Comparison of ENCODE assay signal across 40 cellular contexts in genomic region chr20:40393680-40394079, GRCh38.
"Had no signal": no experiment of that assay in that cellular context is flagged by ENCODE, and none has a peak within 500 bp of the region (broad histone marks: within the 10 kb centered on the region; RNA-seq: fewer than 3 reads in every experiment).

No MANE protein-coding gene starts in this region.

- H3K27ac ChIP-seq: adrenal gland, ascending aorta, body of pancreas, brain microvascular endothelial cell, breast epithelium, cardiac muscle cell had no signal

- DNase-seq: activated effector memory CD4-positive, alpha-beta T cell treated with anti-CD3 and anti-CD28 coated beads, Interleukin-2, amount 50 U/mL, for 16 hours; activated gamma-delta T cell; activated gamma-delta T cell treated with Interleukin-2 at 50 U/mL for 16 hours; activated naive CD4-positive, alpha-beta T cell; activated naive CD4-positive, alpha-beta T cell treated with anti-CD3 and anti-CD28 coated beads for 36 hours; activated naive CD4-positive, alpha-beta T cell treated with anti-CD3 and anti-CD28 coated beads, Interleukin-2, amount 10 ng/mL, durations not matched to agents 7 days and 5 days; activated naive CD4-positive, alpha-beta T cell treated with anti-CD3 and anti-CD28 coated beads, Interleukin-2, amount 50 U/mL, for 16 hours; activated naive CD4-positive, alpha-beta T cell treated with Interleukin-2 at 50 U/mL for 16 hours; activated naive CD8-positive, alpha-beta T cell treated with anti-CD3 and anti-CD28 coated beads for 36 hours; activated naive CD8-positive, alpha-beta T cell treated with anti-CD3 and anti-CD28 coated beads, Interleukin-2, amount 10 ng/mL, durations not matched to agents 7 days and 5 days; activated naive CD8-positive, alpha-beta T cell treated with anti-CD3 and anti-CD28 coated beads, Interleukin-2, amount 50 U/mL, for 24 hours; activated T-cell treated with anti-CD3 and anti-CD28 coated beads for 4 hours; activated T-cell treated with anti-CD3 and anti-CD28 coated beads, Interleukin-2, amount 50 U/mL, for 1 hour; activated T-cell treated with anti-CD3 and anti-CD28 coated beads, Interleukin-2, amount 50 U/mL, for 24 hours; activated T-cell treated with anti-CD3 and anti-CD28 coated beads, Interleukin-2, amount 50 U/mL, for 4 hours; activated T-cell treated with anti-CD3 and anti-CD28 coated beads, Interleukin-2, amount 50 U/mL, for 48 hours; activated T-cell treated with anti-CD3 and anti-CD28 coated beads, Interleukin-2, amount 50 U/mL, for 72 hours; adrenal gland; amniotic stem cell; amygdala; anterior cingulate cortex; aorta; body of pancreas; brain microvascular endothelial cell; caudate nucleus; central memory CD4-positive, alpha-beta T cell; cerebellar nuclear complex had no signal

- FAIRE-seq: astrocyte, bronchial epithelial cell had no signal

- H3K4me1 Mint-ChIP-seq: activated naive CD4-positive, alpha-beta T cell treated with anti-CD3 and anti-CD28 coated beads, Interleukin-2, amount 10 ng/mL, durations not matched to agents 7 days and 5 days; activated naive CD4-positive, alpha-beta T cell treated with anti-CD3 and anti-CD28 coated beads, Interleukin-2, amount 50 U/mL, for 24 hours; activated naive CD8-positive, alpha-beta T cell treated with anti-CD3 and anti-CD28 coated beads for 36 hours; activated naive CD8-positive, alpha-beta T cell treated with anti-CD3 and anti-CD28 coated beads, Interleukin-2, amount 10 ng/mL, durations not matched to agents 7 days and 5 days; activated naive CD8-positive, alpha-beta T cell treated with anti-CD3 and anti-CD28 coated beads, Interleukin-2, amount 50 U/mL, for 24 hours; activated T-helper 17 cell treated with anti-CD3 and anti-CD28 coated beads, Interleukin-2, amount 50 U/mL, for 72 hours; brain; central memory CD8-positive, alpha-beta T cell had no signal

- H3K9me3 Mint-ChIP-seq: activated naive CD4-positive, alpha-beta T cell treated with anti-CD3 and anti-CD28 coated beads for 36 hours; activated naive CD4-positive, alpha-beta T cell treated with anti-CD3 and anti-CD28 coated beads, Interleukin-2, amount 10 ng/mL, durations not matched to agents 7 days and 5 days; activated naive CD4-positive, alpha-beta T cell treated with anti-CD3 and anti-CD28 coated beads, Interleukin-2, amount 50 U/mL, for 24 hours; activated naive CD8-positive, alpha-beta T cell treated with anti-CD3 and anti-CD28 coated beads for 36 hours; activated naive CD8-positive, alpha-beta T cell treated with anti-CD3 and anti-CD28 coated beads, Interleukin-2, amount 10 ng/mL, durations not matched to agents 7 days and 5 days; activated T-cell treated with anti-CD3 and anti-CD28 coated beads, Interleukin-2, amount 50 U/mL, for 24 hours; activated T-helper 1 cell treated with anti-CD3 and anti-CD28 coated beads, Interleukin-12 subunit alpha, Interleukin-12 subunit beta, Interleukin-2, Interleukin-4 antibody, amounts not matched to agents 30 ng/mL and 10 ng/mL and 1 ng/mL, durations not matched to agents 14 hours and 24 hours and 36 hours; activated T-helper 2 cell treated with anti-CD3 and anti-CD28 coated beads, Interferon-gamma antibody, Interleukin-2, Interleukin-4, amounts not matched to agents 10 μg/mL and 5 μg/mL and 100 μg/mL, durations not matched to agents 14 hours and 24 hours and 36 hours; brain; central memory CD8-positive, alpha-beta T cell had no signal

- H3K36me3 Mint-ChIP-seq: activated naive CD4-positive, alpha-beta T cell treated with anti-CD3 and anti-CD28 coated beads, Interleukin-2, amount 10 ng/mL, durations not matched to agents 7 days and 5 days; activated naive CD4-positive, alpha-beta T cell treated with anti-CD3 and anti-CD28 coated beads, Interleukin-2, amount 50 U/mL, for 24 hours; activated naive CD4-positive, alpha-beta T cell treated with anti-CD3 and anti-CD28 coated beads, Interleukin-2, amount 50 U/mL, for 72 hours; activated naive CD8-positive, alpha-beta T cell; activated naive CD8-positive, alpha-beta T cell treated with anti-CD3 and anti-CD28 coated beads for 36 hours; activated naive CD8-positive, alpha-beta T cell treated with anti-CD3 and anti-CD28 coated beads, Interleukin-2, amount 10 ng/mL, durations not matched to agents 7 days and 5 days; brain had no signal

- H3K4me1 ChIP-seq: adrenal gland, ascending aorta, body of pancreas, breast epithelium had no signal

- H3K9me3 ChIP-seq: adrenal gland, ascending aorta, body of pancreas, breast epithelium had no signal

- H3K27me3 ChIP-seq: adrenal gland, ascending aorta, body of pancreas, brain microvascular endothelial cell, breast epithelium, cardiac muscle cell had no signal

- H3K27ac Mint-ChIP-seq: activated naive CD4-positive, alpha-beta T cell treated with anti-CD3 and anti-CD28 coated beads for 36 hours; activated naive CD4-positive, alpha-beta T cell treated with anti-CD3 and anti-CD28 coated beads, Interleukin-2, amount 10 ng/mL, durations not matched to agents 7 days and 5 days; activated naive CD4-positive, alpha-beta T cell treated with anti-CD3 and anti-CD28 coated beads, Interleukin-2, amount 50 U/mL, for 24 hours; activated naive CD4-positive, alpha-beta T cell treated with anti-CD3 and anti-CD28 coated beads, Interleukin-2, amount 50 U/mL, for 72 hours; activated naive CD8-positive, alpha-beta T cell; activated naive CD8-positive, alpha-beta T cell treated with anti-CD3 and anti-CD28 coated beads for 36 hours; activated naive CD8-positive, alpha-beta T cell treated with anti-CD3 and anti-CD28 coated beads, Interleukin-2, amount 10 ng/mL, durations not matched to agents 7 days and 5 days; activated naive CD8-positive, alpha-beta T cell treated with anti-CD3 and anti-CD28 coated beads, Interleukin-2, amount 50 U/mL, for 24 hours; activated T-cell treated with anti-CD3 and anti-CD28 coated beads, Interleukin-2, amount 50 U/mL, for 24 hours; activated T-cell treated with anti-CD3 and anti-CD28 coated beads, Interleukin-2, amount 50 U/mL, for 72 hours; activated T-helper 1 cell treated with anti-CD3 and anti-CD28 coated beads, Interleukin-12 subunit alpha, Interleukin-12 subunit beta, Interleukin-2, Interleukin-4 antibody, amounts not matched to agents 30 ng/mL and 10 ng/mL and 1 ng/mL, durations not matched to agents 14 hours and 24 hours and 36 hours; activated T-helper 17 cell treated with anti-CD3 and anti-CD28 coated beads, Interleukin-2, amount 50 U/mL, for 72 hours; activated T-helper 2 cell treated with anti-CD3 and anti-CD28 coated beads, Interferon-gamma antibody, Interleukin-2, Interleukin-4, amounts not matched to agents 10 μg/mL and 5 μg/mL and 100 μg/mL, durations not matched to agents 14 hours and 24 hours and 36 hours; brain had no signal

- H3K4me3 Mint-ChIP-seq: activated naive CD4-positive, alpha-beta T cell treated with anti-CD3 and anti-CD28 coated beads for 36 hours; activated naive CD4-positive, alpha-beta T cell treated with anti-CD3 and anti-CD28 coated beads, Interleukin-2, amount 10 ng/mL, durations not matched to agents 7 days and 5 days; activated naive CD4-positive, alpha-beta T cell treated with anti-CD3 and anti-CD28 coated beads, Interleukin-2, amount 50 U/mL, for 24 hours; activated naive CD8-positive, alpha-beta T cell; activated naive CD8-positive, alpha-beta T cell treated with anti-CD3 and anti-CD28 coated beads for 36 hours; activated naive CD8-positive, alpha-beta T cell treated with anti-CD3 and anti-CD28 coated beads, Interleukin-2, amount 10 ng/mL, durations not matched to agents 7 days and 5 days; activated naive CD8-positive, alpha-beta T cell treated with anti-CD3 and anti-CD28 coated beads, Interleukin-2, amount 50 U/mL, for 24 hours; activated T-cell treated with anti-CD3 and anti-CD28 coated beads, Interleukin-2, amount 50 U/mL, for 24 hours; activated T-cell treated with anti-CD3 and anti-CD28 coated beads, Interleukin-2, amount 50 U/mL, for 4 hours; activated T-cell treated with anti-CD3 and anti-CD28 coated beads, Interleukin-2, amount 50 U/mL, for 72 hours; activated T-helper 1 cell treated with anti-CD3 and anti-CD28 coated beads, Interleukin-12 subunit alpha, Interleukin-12 subunit beta, Interleukin-2, Interleukin-4 antibody, amounts not matched to agents 30 ng/mL and 10 ng/mL and 1 ng/mL, durations not matched to agents 14 hours and 24 hours and 36 hours; activated T-helper 17 cell treated with anti-CD3 and anti-CD28 coated beads, Interleukin-2, amount 50 U/mL, for 72 hours; brain; central memory CD8-positive, alpha-beta T cell had no signal

- ATAC-seq: activated naive CD4-positive, alpha-beta T cell treated with anti-CD3 and anti-CD28 coated beads, Interleukin-2, amount 50 U/mL, for 72 hours; activated naive CD8-positive, alpha-beta T cell treated with anti-CD3 and anti-CD28 coated beads, Interleukin-2, amount 50 U/mL, for 24 hours; activated T-cell treated with anti-CD3 and anti-CD28 coated beads, Interleukin-2, amount 50 U/mL, for 4 hours; activated T-cell treated with anti-CD3 and anti-CD28 coated beads, Interleukin-2, amount 50 U/mL, for 72 hours; activated T-helper 17 cell treated with anti-CD3 and anti-CD28 coated beads, Interleukin-2, amount 50 U/mL, for 72 hours; body of pancreas had no signal

- H3K36me3 ChIP-seq: adrenal gland, ascending aorta, brain microvascular endothelial cell, breast epithelium, cardiac muscle cell had no signal

- H3K4me3 ChIP-seq: adrenal gland, ascending aorta, body of pancreas, breast epithelium, cardiac muscle cell had no signal

- H3K27me3 Mint-ChIP-seq: activated naive CD4-positive, alpha-beta T cell treated with anti-CD3 and anti-CD28 coated beads, Interleukin-2, amount 10 ng/mL, durations not matched to agents 7 days and 5 days; activated naive CD4-positive, alpha-beta T cell treated with anti-CD3 and anti-CD28 coated beads, Interleukin-2, amount 50 U/mL, for 24 hours; activated naive CD8-positive, alpha-beta T cell treated with anti-CD3 and anti-CD28 coated beads, Interleukin-2, amount 10 ng/mL, durations not matched to agents 7 days and 5 days; activated naive CD8-positive, alpha-beta T cell treated with anti-CD3 and anti-CD28 coated beads, Interleukin-2, amount 50 U/mL, for 24 hours; activated T-cell treated with anti-CD3 and anti-CD28 coated beads, Interleukin-2, amount 50 U/mL, for 24 hours; activated T-helper 17 cell treated with anti-CD3 and anti-CD28 coated beads, Interleukin-2, amount 50 U/mL, for 72 hours; central memory CD8-positive, alpha-beta T cell had no signal
